In genomic region chr5:107553063-107553676, GRCh38 we compare ENCODE assay signal across 14 cellular contexts.
DNase-seq lines count a peak whose midpoint lies in the region; ATAC-seq and TF ChIP-seq lines count a peak whose summit lies in the region.
"Had no signal": no experiment of that assay in that cellular context is flagged by ENCODE, and none has a peak within 500 bp of the region (broad histone marks: within the 10 kb centered on the region; RNA-seq: fewer than 3 reads in every experiment).

No MANE protein-coding gene starts in this region.

- no CpG with 5 or more reads among the region's 8 CpGs for WGBS in H9 (ENCODE audit: extremely low coverage, insufficient read length, low lambda C conversion rate)

- H2BK15ac ChIP-seq in H9 (ENCODE audit: low read depth, low read length): no peak overlapping the region

- no TSS peak for BruUV-seq in PC-3 (replicated peaks; lab: Mats Ljungman, UMichigan)

- H3F3A ChIP-seq in PC-3 (ENCODE audit: low read length, unreplicated experiment): no peaks in the 10 kb centered on the region

- peak overlapping the region in 2 of 3 experiments; percentile 60 to 89; a peak in 3 of 7 replicates for H3K27ac Mint-ChIP-seq in H9
- no peak overlapping the region for H3K27ac Mint-ChIP-seq in naive thymus-derived CD8-positive, alpha-beta T cell
- H3K27ac Mint-ChIP-seq: CD4-positive, alpha-beta T cell; stimulated activated naive CD8-positive, alpha-beta T cell treated with anti-CD3 and anti-CD28 coated beads, Interleukin-15, amount 100 ng/mL, for 72 hours had no signal

- H2BK20ac ChIP-seq in H9 (ENCODE audit: low read depth, low read length, poor library complexity, severe bottlenecking): no peak overlapping the region

- no peak overlapping the region for H3K18ac ChIP-seq in H9 (ENCODE audit: insufficient read length, low read depth, low read length)

- H3K27me3 Mint-ChIP-seq in H9 (ENCODE audit: low read depth): no peaks in the 10 kb centered on the region
- peaks cover 0 to 22% (median 3%) of the 10 kb centered on the region in 5 donors for H3K27me3 Mint-ChIP-seq in naive thymus-derived CD8-positive, alpha-beta T cell
- H3K27me3 Mint-ChIP-seq: CD4-positive, alpha-beta T cell had no signal

- H4K8ac ChIP-seq in H9 (replicated peaks; ENCODE audit: insufficient read length, low read depth, low read length): no peak overlapping the region

- H3K4me2 ChIP-seq in H9 (ENCODE audit: insufficient read depth, insufficient read length, low read length) (no peak overlapping the region), PC-3 (ENCODE audit: low read length) (no peak overlapping the region)

- H2BK120ac ChIP-seq in H9 (ENCODE audit: low read depth, low read length, poor library complexity, severe bottlenecking): no peak overlapping the region

- no peak overlapping the region for H3K4ac ChIP-seq in H9 (ENCODE audit: low read depth, low read length)

- H3K79me2 ChIP-seq in H9 (ENCODE audit: insufficient read depth, low read length) (no peaks in the 10 kb centered on the region), PC-3 (ENCODE audit: low read length) (peaks cover 29% of the 10 kb centered on the region)

- H4K20me1 ChIP-seq in H9 (ENCODE audit: control insufficient read depth, insufficient read depth, insufficient read length) (no peaks in the 10 kb centered on the region), PC-3 (ENCODE audit: low read length) (no peaks in the 10 kb centered on the region)

- no peaks in the 10 kb centered on the region for H3K79me1 ChIP-seq in H9 (ENCODE audit: insufficient read depth, low read depth, low read length, poor library complexity, severe bottlenecking)

- H3K4me3 Mint-ChIP-seq in H9: no peak overlapping the region
- H3K4me3 Mint-ChIP-seq in naive thymus-derived CD8-positive, alpha-beta T cell: no peak overlapping the region
- H3K4me3 Mint-ChIP-seq: CD4-positive, alpha-beta T cell; stimulated activated naive CD8-positive, alpha-beta T cell treated with anti-CD3 and anti-CD28 coated beads, Interleukin-15, amount 100 ng/mL, for 72 hours had no signal

- H3K36me3 Mint-ChIP-seq in H9 (ENCODE audit: insufficient read depth in 1 of 3, low read depth in 3 of 3): no peaks in the 10 kb centered on the region
- H3K36me3 Mint-ChIP-seq in naive thymus-derived CD8-positive, alpha-beta T cell: no peaks in the 10 kb centered on the region

- H2AK5ac ChIP-seq in H9 (ENCODE audit: insufficient read length, low read length): no peak overlapping the region

- POLR2A ChIA-PET in PC-3 (lab: Charles Lee; ENCODE audit: unreplicated experiment): no interaction called here
- POLR2A ChIA-PET in naive thymus-derived CD8-positive, alpha-beta T cell (lab: Charles Lee): no interaction called here

- H3K4me3 ChIP-seq in AG09309 (ENCODE audit: control insufficient read depth, low read depth, low read length) (no peak overlapping the region), PC-3 (ENCODE audit: low read length) (no peak overlapping the region)
- H3K4me3 ChIP-seq: mucosa of descending colon had no signal

- TF ChIP-seq POLR2A in GM18505 (IDR thresholded peaks at IDR 0.05; ENCODE audit: borderline replicate concordance, extremely low read depth, insufficient read depth, insufficient read length): no peak

- no peaks in the 10 kb centered on the region for H3K27me3 ChIP-seq in H9 (ENCODE audit: insufficient read depth, low read length)
- H3K27me3 ChIP-seq in PC-3 (ENCODE audit: low read length): no peaks in the 10 kb centered on the region

- H3K9ac ChIP-seq in H9 (ENCODE audit: extremely low read depth, insufficient read length, low read length): no peak overlapping the region
- no peak overlapping the region for H3K9ac ChIP-seq in PC-3 (ENCODE audit: low read length)

- no peak overlapping the region for H3K56ac ChIP-seq in H9 (ENCODE audit: insufficient read length, low read depth, low read length)

- H3K4me1 ChIP-seq in H9 (ENCODE audit: insufficient read depth, low read length) (no peaks in the 10 kb centered on the region), PC-3 (ENCODE audit: insufficient read depth, low read length) (peaks cover 33% of the 10 kb centered on the region)

- no peak overlapping the region for H3T11ph ChIP-seq in H9 (ENCODE audit: low read length)

- no peak overlapping the region for H2BK5ac ChIP-seq in H9 (ENCODE audit: insufficient read length, low read length)

- H3K23me2 ChIP-seq in H9 (ENCODE audit: insufficient read length, low read depth, low read length, poor library complexity, severe bottlenecking): no peaks in the 10 kb centered on the region

- no peaks in the 10 kb centered on the region for H3K9me3 Mint-ChIP-seq in H9
- H3K9me3 Mint-ChIP-seq in naive thymus-derived CD8-positive, alpha-beta T cell: no peaks in the 10 kb centered on the region
- H3K9me3 Mint-ChIP-seq: CD4-positive, alpha-beta T cell; stimulated activated naive CD8-positive, alpha-beta T cell treated with anti-CD3 and anti-CD28 coated beads, Interleukin-15, amount 100 ng/mL, for 72 hours had no signal

- no peak overlapping the region for H3K27ac ChIP-seq in H9 (ENCODE audit: insufficient read length, low read depth, low read length)
- no peak overlapping the region for H3K27ac ChIP-seq in PC-3 (ENCODE audit: low read length)

- H3K23ac ChIP-seq in H9 (ENCODE audit: insufficient read length, low read depth, low read length): no peak overlapping the region

- no peaks in the 10 kb centered on the region for H3K9me3 ChIP-seq in H9 (ENCODE audit: control insufficient read depth, low read depth, low read length)
- no peaks in the 10 kb centered on the region for H3K9me3 ChIP-seq in PC-3 (ENCODE audit: low read length)
- H3K9me3 ChIP-seq: mucosa of descending colon had no signal

- CTCF ChIA-PET in PC-3 (lab: Charles Lee): no interaction called here

- DNase-seq in AG09309 (ENCODE audit: low read depth) (peak; percentile 62), H9 (no peak), PC-3 (peak; percentile 34), glomerular visceral epithelial cell (ENCODE audit: extremely low spot score) (peak; percentile 58), NCI-H510A (lab: John Stamatoyannopoulos, UW) (no peak)
- DNase-seq in naive thymus-derived CD8-positive, alpha-beta T cell: no peak
- DNase-seq: activated gamma-delta T cell; CD4-positive, alpha-beta T cell; mucosa of descending colon; NCI-H1048; OCI-M1; stimulated activated naive CD8-positive, alpha-beta T cell treated with anti-CD3 and anti-CD28 coated beads, Interleukin-15, amount 100 ng/mL, for 72 hours had no signal

- H3K9me2 ChIP-seq in PC-3 (replicated peaks; ENCODE audit: low read length): no peaks in the 10 kb centered on the region

- H4K91ac ChIP-seq in H9 (ENCODE audit: insufficient read length, low read depth, low read length): no peak overlapping the region

- TF ChIP-seq CTCF in AG09309 (IDR thresholded peaks at IDR 0.05; ENCODE audit: control insufficient read depth, insufficient read depth, low read depth, low read length, missing control alignments) (no peak), H9 (conservative IDR thresholded peaks at IDR 0.05) (no peak), PC-3 (conservative IDR thresholded peaks at IDR 0.05; ENCODE audit: low read depth, low read length) (no peak)

- H4K5ac ChIP-seq in H9 (ENCODE audit: insufficient read length, low read depth, low read length): peak overlapping the region; percentile 75

- ATAC-seq in PC-3 (no peak), GM19397 (IDR thresholded peaks at IDR 0.05; ENCODE audit: unreplicated experiment) (no peak), GM18505 (IDR thresholded peaks at IDR 0.05; ENCODE audit: unreplicated experiment) (no peak)
- no peak for ATAC-seq in naive thymus-derived CD8-positive, alpha-beta T cell
- ATAC-seq: mucosa of descending colon; stimulated activated naive CD8-positive, alpha-beta T cell treated with anti-CD3 and anti-CD28 coated beads, Interleukin-15, amount 100 ng/mL, for 72 hours had no signal

- intact Hi-C loops in PC-3 (cut with micrococcal nuclease): no loop called here

- H3K36me3 ChIP-seq in PC-3 (ENCODE audit: low read depth, low read length): no peaks in the 10 kb centered on the region

- H3K14ac ChIP-seq in H9 (ENCODE audit: insufficient read depth, low read length): no peak overlapping the region

- H3K4me1 Mint-ChIP-seq in H9: peaks cover 44 to 56% of the 10 kb centered on the region in 2 experiments
- H3K4me1 Mint-ChIP-seq in naive thymus-derived CD8-positive, alpha-beta T cell: no peaks in the 10 kb centered on the region
- H3K4me1 Mint-ChIP-seq: stimulated activated naive CD8-positive, alpha-beta T cell treated with anti-CD3 and anti-CD28 coated beads, Interleukin-15, amount 100 ng/mL, for 72 hours had no signal

- no peak overlapping the region for H2BK12ac ChIP-seq in H9 (ENCODE audit: insufficient read length, low read depth, low read length)

- no peak overlapping the region for H2AFZ ChIP-seq in H9 (ENCODE audit: low read length)
- H2AFZ ChIP-seq in PC-3 (ENCODE audit: low read length): no peak overlapping the region

Comparison
In these comparisons a context has a peak if more than half of its experiments do, and no peak if none do; other contexts are left out.
1. DNase-seq: peak in AG09309 (single experiment), PC-3 (single experiment) and glomerular visceral epithelial cell (single experiment); none in H9 (single experiment), naive thymus-derived CD8-positive, alpha-beta T cell (0 of 10) and NCI-H510A (single experiment).
2. H3K27ac Mint-ChIP-seq: peak in H9 (2 of 3); none in naive thymus-derived CD8-positive, alpha-beta T cell (0 of 10).